Comparison of ENCODE assay signal across 22 cellular contexts in the genomic region with DNA sequence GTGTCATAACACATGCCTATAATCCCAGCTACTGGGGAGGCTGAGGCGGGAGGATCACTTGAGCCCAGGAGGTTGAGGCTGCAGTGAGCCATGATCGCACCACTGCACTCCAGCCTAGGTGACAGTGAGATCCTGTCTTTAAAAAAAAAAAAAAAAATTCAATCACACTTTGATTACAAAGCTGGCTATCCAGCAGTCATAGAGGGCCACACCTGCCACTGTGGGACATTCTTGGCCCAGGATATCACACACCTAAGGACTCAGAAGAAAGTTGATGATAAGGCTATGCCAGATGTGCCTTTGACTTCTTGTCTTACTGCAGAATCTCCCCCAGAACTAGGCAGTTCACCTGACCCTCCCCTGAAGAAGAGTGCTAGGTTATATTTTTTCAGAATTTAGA.
A peak's percentile ranks its signal among the peaks of the same experiment; 100 is the strongest.
DNase-seq lines count a peak whose midpoint lies in the region; ATAC-seq and FAIRE-seq lines count a peak whose summit lies in the region.
"Had no signal": no experiment of that assay in that cellular context is flagged by ENCODE, and none has a peak within 500 bp of the region (broad histone marks: within the 10 kb centered on the region; RNA-seq: fewer than 3 reads in every experiment).

No MANE protein-coding gene starts in this region.

- no peak overlapping the region for H3K23ac ChIP-seq in mesendoderm (ENCODE audit: low read length)

- no peak overlapping the region for H4K5ac ChIP-seq in mesendoderm (ENCODE audit: low read length)

- H2BK15ac ChIP-seq in mesendoderm (replicated peaks; ENCODE audit: low read depth) = no peak overlapping the region

- no peak overlapping the region for H2BK5ac ChIP-seq in mesendoderm (ENCODE audit: low read length)

- H4K8ac ChIP-seq in mesendoderm (ENCODE audit: low read depth, low read length) = no peak overlapping the region

- no peak for FAIRE-seq in small intestine (lab: Jason Lieb, UNC)
- FAIRE-seq: A204.1, D721Med, GM12878, GM18507 had no signal

- H2BK120ac ChIP-seq in mesendoderm (ENCODE audit: low read depth, low read length) = no peak overlapping the region

- H3K27ac ChIP-seq in mesendoderm (ENCODE audit: low read depth, low read length) (no peak overlapping the region), small intestine (ENCODE audit: low read depth in 1 of 2, low read length in 1 of 2) (no peak overlapping the region)
- H3K27ac ChIP-seq: BLaER1 treated with 17β-estradiol and CSF1 and Interleukin-3, amounts not matched to agents 10 nM and 100 nM had no signal

- no peaks in the 10 kb centered on the region for H3K79me1 ChIP-seq in mesendoderm (ENCODE audit: low read length)

- ATAC-seq in GM18502 (IDR thresholded peaks at IDR 0.05; ENCODE audit: poor library complexity, unreplicated experiment) = no peak
- ATAC-seq: GM12878, GM23338, HCT116 had no signal

- no peak overlapping the region for H3K4me3 ChIP-seq in mesendoderm (ENCODE audit: low read length)
- no peak overlapping the region for H3K4me3 ChIP-seq in small intestine (ENCODE audit: low read depth in 1 of 2, low read length in 2 of 2)
- H3K4me3 ChIP-seq: BLaER1 treated with 17β-estradiol and CSF1 and Interleukin-3, amounts not matched to agents 10 nM and 100 nM; GM12878; GM23338 had no signal

- H3K27me3 ChIP-seq in mesendoderm (ENCODE audit: insufficient read depth, low read length, poor library complexity) = no peaks in the 10 kb centered on the region
- H3K27me3 ChIP-seq in small intestine (ENCODE audit: control insufficient read depth in 2 of 2, insufficient read depth in 2 of 2, low read length in 2 of 2) = no peaks in the 10 kb centered on the region
- H3K27me3 ChIP-seq: BLaER1 treated with 17β-estradiol and CSF1 and Interleukin-3, amounts not matched to agents 10 nM and 100 nM had no signal

- no peak overlapping the region for H3K4me2 ChIP-seq in mesendoderm (ENCODE audit: low read length)
- H3K4me2 ChIP-seq: BLaER1 treated with 17β-estradiol and CSF1 and Interleukin-3, amounts not matched to agents 10 nM and 100 nM; GM23338 had no signal

- WGBS in mesendoderm (ENCODE audit: extremely low coverage, insufficient coverage, low lambda C conversion rate) = no CpG with 5 or more reads among the region's 2 CpGs
- WGBS in small intestine, 3 donors = 90 to 100% (median 97%) methylated on average over 2 of the region's 2 CpGs

- H3K9me3 ChIP-seq in small intestine (ENCODE audit: control insufficient read depth, low read depth) = no peaks in the 10 kb centered on the region
- H3K9me3 ChIP-seq: BE2C had no signal

- peak; percentile 39 for DNase-seq in kidney tubule cell (ENCODE audit: low spot score)
- peak; percentile 10 for DNase-seq in mesendoderm
- DNase-seq in small intestine = peak; percentile 26
- DNase-seq in SIG-M5 (lab: John Stamatoyannopoulos, UW) = no peak
- no peak for DNase-seq in AG08395 (ENCODE audit: low spot score)
- DNase-seq: AML-193; BE2C; CD4-positive, alpha-beta T cell; CD8-positive, alpha-beta memory T cell; DMS 273 treated with DMSO at 0.1 percent for 48 hours; DMS79; EL; GDM1; H9 had no signal

- no peaks in the 10 kb centered on the region for H3K79me2 ChIP-seq in mesendoderm (ENCODE audit: control insufficient read depth, insufficient read depth, low read length)

- H3K56ac ChIP-seq in mesendoderm (ENCODE audit: low read length) = no peak overlapping the region

- H3K9ac ChIP-seq in mesendoderm (ENCODE audit: low read length) = no peak overlapping the region
- H3K9ac ChIP-seq: BLaER1 treated with 17β-estradiol and CSF1 and Interleukin-3, amounts not matched to agents 10 nM and 100 nM had no signal

- H3K36me3 ChIP-seq in mesendoderm (ENCODE audit: control insufficient read depth, insufficient read depth, low read length) (no peaks in the 10 kb centered on the region), small intestine (ENCODE audit: control insufficient read depth in 2 of 2, insufficient read depth in 2 of 2, low read length in 2 of 2) (no peaks in the 10 kb centered on the region)
- H3K36me3 ChIP-seq: BE2C; BLaER1 treated with 17β-estradiol and CSF1 and Interleukin-3, amounts not matched to agents 10 nM and 100 nM had no signal

- H2AK5ac ChIP-seq in mesendoderm (ENCODE audit: low read length) = no peak overlapping the region

- H3K4me1 ChIP-seq in mesendoderm (ENCODE audit: control insufficient read depth, low read depth, low read length) = no peaks in the 10 kb centered on the region
- H3K4me1 ChIP-seq in small intestine (ENCODE audit: control insufficient read depth in 2 of 2, insufficient read depth in 1 of 2, low read depth in 1 of 2, low read length in 1 of 2) = no peaks in the 10 kb centered on the region
- H3K4me1 ChIP-seq: BE2C; BLaER1 treated with 17β-estradiol and CSF1 and Interleukin-3, amounts not matched to agents 10 nM and 100 nM had no signal

- no peak overlapping the region for H3K18ac ChIP-seq in mesendoderm (ENCODE audit: low read length)

- no peak overlapping the region for H3K4ac ChIP-seq in mesendoderm (ENCODE audit: low read depth, low read length)

Comparison
In these comparisons a context has a peak if more than half of its experiments do, and no peak if none do; other contexts are left out.
1. DNase-seq: peak in kidney tubule cell (single experiment), mesendoderm (single experiment) and small intestine (single experiment); none in SIG-M5 (single experiment) and AG08395 (single experiment).